ENCODE assay signal across 8 cellular contexts in genomic region chr6:154247119-154247814, GRCh38.
A peak's percentile ranks its signal among the peaks of the same experiment; 100 is the strongest.
DNase-seq lines count a peak whose midpoint lies in the region; ATAC-seq and TF ChIP-seq lines count a peak whose summit lies in the region.

No MANE protein-coding gene starts in this region.

- no peak for TF ChIP-seq CTCF in mucosa of descending colon (IDR thresholded peaks at IDR 0.05)

- H3K9me3 ChIP-seq in mucosa of descending colon: no peaks in the 10 kb centered on the region

- CTCF ChIA-PET in activated naive CD4-positive, alpha-beta T cell treated with anti-CD3 and anti-CD28 coated beads for 36 hours (lab: Charles Lee): interaction anchor here (0.6 to 3.6 kb wide), 22 partner anchors 8 to 529 kb away, joined by 3 to 19 read pairs (median 5); no protein-coding TSS in a partner anchor

- H3K36me3 ChIP-seq in mucosa of descending colon (ENCODE audit: low read depth): no peaks in the 10 kb centered on the region

- peak; percentile 59 for DNase-seq in G401 (ENCODE audit: low spot score)
- peak; percentile 69 for DNase-seq in activated naive CD4-positive, alpha-beta T cell treated with anti-CD3 and anti-CD28 coated beads for 36 hours
- DNase-seq in mucosa of descending colon: no peak
- no peak for DNase-seq in T1000 (lab: John Stamatoyannopoulos, UW)
- DNase-seq in KG1 (lab: John Stamatoyannopoulos, UW): no peak
- no peak for DNase-seq in SHP77 treated with DMSO at 0.1 percent for 48 hours (lab: John Stamatoyannopoulos, UW)

- peaks cover 7% of the 10 kb centered on the region for H3K4me1 ChIP-seq in mucosa of descending colon (ENCODE audit: low read depth)

- in situ Hi-C loops in G401 (cut with HindIII; ENCODE audit: low sequenced_read_pairs): no loop called here

- H3K27ac Mint-ChIP-seq in activated naive CD4-positive, alpha-beta T cell treated with anti-CD3 and anti-CD28 coated beads for 36 hours: peak overlapping the region; percentile 98

- H3K36me3 Mint-ChIP-seq in activated naive CD4-positive, alpha-beta T cell treated with anti-CD3 and anti-CD28 coated beads for 36 hours (ENCODE audit: low read depth): peaks cover 26% of the 10 kb centered on the region

- ATAC-seq in GM21390 (IDR thresholded peaks at IDR 0.05; ENCODE audit: unreplicated experiment) (peak; percentile 42), HG03575 (IDR thresholded peaks at IDR 0.05; ENCODE audit: extremely low read depth, insufficient number of reproducible peaks, low FRiP score, unreplicated experiment) (peak; percentile 53), mucosa of descending colon (peak; percentile 68)

- H3K4me3 Mint-ChIP-seq in activated naive CD4-positive, alpha-beta T cell treated with anti-CD3 and anti-CD28 coated beads for 36 hours: peak overlapping the region; percentile 87

- H3K9me3 Mint-ChIP-seq in activated naive CD4-positive, alpha-beta T cell treated with anti-CD3 and anti-CD28 coated beads for 36 hours: peaks cover 6% of the 10 kb centered on the region

- intact Hi-C loops in activated naive CD4-positive, alpha-beta T cell treated with anti-CD3 and anti-CD28 coated beads for 36 hours (cut with micrococcal nuclease): loop anchor here (1.0 to 10.0 kb wide), 7 partner anchors 16 to 1942 kb away; partner anchors contain the start of genes FBXO5, SCAF8 and TFB1M
- intact Hi-C loops in mucosa of descending colon (cut with DNase I, micrococcal nuclease): no loop called here

- H3K4me1 Mint-ChIP-seq in activated naive CD4-positive, alpha-beta T cell treated with anti-CD3 and anti-CD28 coated beads for 36 hours (ENCODE audit: low read depth): peaks cover 68% of the 10 kb centered on the region

- no peaks in the 10 kb centered on the region for H3K27me3 Mint-ChIP-seq in activated naive CD4-positive, alpha-beta T cell treated with anti-CD3 and anti-CD28 coated beads for 36 hours (ENCODE audit: low read depth)

- H3K4me3 ChIP-seq in mucosa of descending colon: no peak overlapping the region

Comparison
In these comparisons a context has a peak if more than half of its experiments do, and no peak if none do; other contexts are left out.
1. DNase-seq: peak in G401 (single experiment) and activated naive CD4-positive, alpha-beta T cell treated with anti-CD3 and anti-CD28 coated beads for 36 hours (single experiment); none in mucosa of descending colon (0 of 3), T1000 (single experiment), KG1 (single experiment) and SHP77 treated with DMSO at 0.1 percent for 48 hours (single experiment).
2. Peak in every context shown above with its lines, with median percentiles within 50 percentile points of each other: ATAC-seq.